In genomic region chrX:49001521-49002090, GRCh38 we compare ENCODE assay signal across 8 cellular contexts. TPM values are rescaled to one million over a fixed set of nuclear protein-coding genes. Genes with fewer than 3 reads are reported as not detected.
DNase-seq lines count a peak whose midpoint lies in the region; ATAC-seq and TF ChIP-seq lines count a peak whose summit lies in the region.

No MANE protein-coding gene starts in this region.

- no peaks in the 10 kb centered on the region for H3K27me3 Mint-ChIP-seq in activated T-helper 1 cell treated with anti-CD3 and anti-CD28 coated beads, Interleukin-12 subunit alpha, Interleukin-12 subunit beta, Interleukin-2, Interleukin-4 antibody, amounts not matched to agents 30 ng/mL and 10 ng/mL and 1 ng/mL, durations not matched to agents 14 hours and 24 hours and 36 hours (ENCODE audit: insufficient read depth)
- no peaks in the 10 kb centered on the region for H3K27me3 Mint-ChIP-seq in neural crest cell (ENCODE audit: low read depth)

- H3K4me3 Mint-ChIP-seq in activated T-helper 1 cell treated with anti-CD3 and anti-CD28 coated beads, Interleukin-12 subunit alpha, Interleukin-12 subunit beta, Interleukin-2, Interleukin-4 antibody, amounts not matched to agents 30 ng/mL and 10 ng/mL and 1 ng/mL, durations not matched to agents 14 hours and 24 hours and 36 hours, result peak overlapping the region; percentile 99
- peak overlapping the region; percentile 99 for H3K4me3 Mint-ChIP-seq in neural crest cell

- intact Hi-C loops in activated T-helper 1 cell treated with anti-CD3 and anti-CD28 coated beads, Interleukin-12 subunit alpha, Interleukin-12 subunit beta, Interleukin-2, Interleukin-4 antibody, amounts not matched to agents 30 ng/mL and 10 ng/mL and 1 ng/mL, durations not matched to agents 14 hours and 24 hours and 36 hours (cut with micrococcal nuclease), result loop anchor here (1.0 to 5.0 kb wide), 10 partner anchors 42 to 268 kb away; partner anchors contain the start of genes HDAC6, MAGIX, PIM2 and PPP1R3F

- peak overlapping the region; percentile 81 for H3K4me3 ChIP-seq in fibroblast of the aortic adventitia (ENCODE audit: low read depth, low read length)

- peaks cover 29% of the 10 kb centered on the region for H3K36me3 Mint-ChIP-seq in activated T-helper 1 cell treated with anti-CD3 and anti-CD28 coated beads, Interleukin-12 subunit alpha, Interleukin-12 subunit beta, Interleukin-2, Interleukin-4 antibody, amounts not matched to agents 30 ng/mL and 10 ng/mL and 1 ng/mL, durations not matched to agents 14 hours and 24 hours and 36 hours (ENCODE audit: low read depth)
- H3K36me3 Mint-ChIP-seq in neural crest cell (ENCODE audit: low read depth), result peaks cover 12% of the 10 kb centered on the region

- peak overlapping the region; percentile 96 for H3K27ac Mint-ChIP-seq in activated T-helper 1 cell treated with anti-CD3 and anti-CD28 coated beads, Interleukin-12 subunit alpha, Interleukin-12 subunit beta, Interleukin-2, Interleukin-4 antibody, amounts not matched to agents 30 ng/mL and 10 ng/mL and 1 ng/mL, durations not matched to agents 14 hours and 24 hours and 36 hours
- H3K27ac Mint-ChIP-seq in neural crest cell (ENCODE audit: unreplicated experiment), result peak overlapping the region; percentile 99

- H3K9me3 Mint-ChIP-seq in activated T-helper 1 cell treated with anti-CD3 and anti-CD28 coated beads, Interleukin-12 subunit alpha, Interleukin-12 subunit beta, Interleukin-2, Interleukin-4 antibody, amounts not matched to agents 30 ng/mL and 10 ng/mL and 1 ng/mL, durations not matched to agents 14 hours and 24 hours and 36 hours, result no peaks in the 10 kb centered on the region
- peaks cover 5% of the 10 kb centered on the region for H3K9me3 Mint-ChIP-seq in neural crest cell

- peak overlapping the region; percentile 84 for H3K27ac ChIP-seq in 22Rv1
- H3K27ac ChIP-seq in temporal lobe (ENCODE audit: low read depth, low read length), result peak overlapping the region; percentile 70

- ATAC-seq in GM18502 (IDR thresholded peaks at IDR 0.05; ENCODE audit: poor library complexity, unreplicated experiment) (peak; percentile 31), HG03095 (IDR thresholded peaks at IDR 0.05; ENCODE audit: unreplicated experiment) (peak; percentile 27)

- peaks cover 37% of the 10 kb centered on the region for H3K4me1 Mint-ChIP-seq in activated T-helper 1 cell treated with anti-CD3 and anti-CD28 coated beads, Interleukin-12 subunit alpha, Interleukin-12 subunit beta, Interleukin-2, Interleukin-4 antibody, amounts not matched to agents 30 ng/mL and 10 ng/mL and 1 ng/mL, durations not matched to agents 14 hours and 24 hours and 36 hours (ENCODE audit: low read depth)
- peaks cover 23% of the 10 kb centered on the region for H3K4me1 Mint-ChIP-seq in neural crest cell

- DNase-seq in NOMO-1 treated with dmso at 0.1 percent for 144 hours (lab: John Stamatoyannopoulos, UW; ENCODE audit: unreplicated experiment) (peak; percentile 18), fibroblast of the aortic adventitia (ENCODE audit: low read depth) (peak; percentile 38), neural crest cell (ENCODE audit: low read depth, low spot score) (peak; percentile 5)
- DNase-seq in activated T-helper 1 cell treated with anti-CD3 and anti-CD28 coated beads, Interleukin-12 subunit alpha, Interleukin-12 subunit beta, Interleukin-2, Interleukin-4 antibody, amounts not matched to agents 30 ng/mL and 10 ng/mL and 1 ng/mL, durations not matched to agents 14 hours and 24 hours and 36 hours (ENCODE audit: low spot score), result peak; percentile 22

- TF ChIP-seq CTCF in 22Rv1 (IDR thresholded peaks at IDR 0.05) (no peak), fibroblast of the aortic adventitia (IDR thresholded peaks at IDR 0.05; ENCODE audit: insufficient read depth, low read length) (no peak), neural crest cell (conservative IDR thresholded peaks at IDR 0.05) (no peak)

RNA-seq across cellular contexts. Expression of gene GRIPAP1, which starts 0.5 kb away (rescaled TPM):
- total RNA-seq in activated T-helper 1 cell treated with anti-CD3 and anti-CD28 coated beads, Interleukin-12 subunit alpha, Interleukin-12 subunit beta, Interleukin-2, Interleukin-4 antibody, amounts not matched to agents 30 ng/mL and 10 ng/mL and 1 ng/mL, durations not matched to agents 14 hours and 24 hours and 36 hours, result 85.8 and 89.2 TPM in 2 replicates
- total RNA-seq in fibroblast of the aortic adventitia (ENCODE audit: low replicate concordance) (11.9 and 15.7 TPM in 2 replicates), neural crest cell (55.3 and 63.2 TPM in 2 replicates), temporal lobe (27.8 TPM)

RNA-seq across cellular contexts. Expression of gene KCND1, which starts 30.0 kb away (rescaled TPM):
- 3.3 and 4.0 TPM in 2 replicates for total RNA-seq in activated T-helper 1 cell treated with anti-CD3 and anti-CD28 coated beads, Interleukin-12 subunit alpha, Interleukin-12 subunit beta, Interleukin-2, Interleukin-4 antibody, amounts not matched to agents 30 ng/mL and 10 ng/mL and 1 ng/mL, durations not matched to agents 14 hours and 24 hours and 36 hours
- 0.81 and 1.4 TPM in 2 replicates for total RNA-seq in fibroblast of the aortic adventitia (ENCODE audit: low replicate concordance)
- 1.2 TPM in 2 replicates for total RNA-seq in neural crest cell
- total RNA-seq in temporal lobe, result 0.49 TPM

RNA-seq across cellular contexts. Expression of gene TFE3, which starts 41.6 kb away (rescaled TPM):
- total RNA-seq in activated T-helper 1 cell treated with anti-CD3 and anti-CD28 coated beads, Interleukin-12 subunit alpha, Interleukin-12 subunit beta, Interleukin-2, Interleukin-4 antibody, amounts not matched to agents 30 ng/mL and 10 ng/mL and 1 ng/mL, durations not matched to agents 14 hours and 24 hours and 36 hours, result 34.4 and 37.0 TPM in 2 replicates
- total RNA-seq in fibroblast of the aortic adventitia (ENCODE audit: low replicate concordance) (18.9 and 50.5 TPM in 2 replicates), neural crest cell (26.2 TPM in 2 replicates), temporal lobe (8.9 TPM)

RNA-seq across cellular contexts. Expression of gene OTUD5, which starts 44.2 kb away (rescaled TPM):
- total RNA-seq in activated T-helper 1 cell treated with anti-CD3 and anti-CD28 coated beads, Interleukin-12 subunit alpha, Interleukin-12 subunit beta, Interleukin-2, Interleukin-4 antibody, amounts not matched to agents 30 ng/mL and 10 ng/mL and 1 ng/mL, durations not matched to agents 14 hours and 24 hours and 36 hours, result 84.1 and 84.8 TPM in 2 replicates
- total RNA-seq in fibroblast of the aortic adventitia (ENCODE audit: low replicate concordance), result 15.5 and 26.0 TPM in 2 replicates
- total RNA-seq in neural crest cell, result 38.6 and 39.6 TPM in 2 replicates
- 21.9 TPM for total RNA-seq in temporal lobe

RNA-seq across cellular contexts. Expression of gene CCDC120, which starts 57.2 kb away (rescaled TPM):
- 4.4 and 5.1 TPM in 2 replicates for total RNA-seq in activated T-helper 1 cell treated with anti-CD3 and anti-CD28 coated beads, Interleukin-12 subunit alpha, Interleukin-12 subunit beta, Interleukin-2, Interleukin-4 antibody, amounts not matched to agents 30 ng/mL and 10 ng/mL and 1 ng/mL, durations not matched to agents 14 hours and 24 hours and 36 hours
- total RNA-seq in fibroblast of the aortic adventitia (ENCODE audit: low replicate concordance) (0.90 and 1.2 TPM in 2 replicates), neural crest cell (13.8 and 14.7 TPM in 2 replicates), temporal lobe (3.0 TPM)

Comparison
In these comparisons a context has a peak if more than half of its experiments do, and no peak if none do; other contexts are left out.
1. Peak in every context shown above with its lines: DNase-seq, ATAC-seq, H3K4me3 ChIP-seq and H3K27ac ChIP-seq.